11 cellular contexts compared by ENCODE assay signal in the genomic region with DNA sequence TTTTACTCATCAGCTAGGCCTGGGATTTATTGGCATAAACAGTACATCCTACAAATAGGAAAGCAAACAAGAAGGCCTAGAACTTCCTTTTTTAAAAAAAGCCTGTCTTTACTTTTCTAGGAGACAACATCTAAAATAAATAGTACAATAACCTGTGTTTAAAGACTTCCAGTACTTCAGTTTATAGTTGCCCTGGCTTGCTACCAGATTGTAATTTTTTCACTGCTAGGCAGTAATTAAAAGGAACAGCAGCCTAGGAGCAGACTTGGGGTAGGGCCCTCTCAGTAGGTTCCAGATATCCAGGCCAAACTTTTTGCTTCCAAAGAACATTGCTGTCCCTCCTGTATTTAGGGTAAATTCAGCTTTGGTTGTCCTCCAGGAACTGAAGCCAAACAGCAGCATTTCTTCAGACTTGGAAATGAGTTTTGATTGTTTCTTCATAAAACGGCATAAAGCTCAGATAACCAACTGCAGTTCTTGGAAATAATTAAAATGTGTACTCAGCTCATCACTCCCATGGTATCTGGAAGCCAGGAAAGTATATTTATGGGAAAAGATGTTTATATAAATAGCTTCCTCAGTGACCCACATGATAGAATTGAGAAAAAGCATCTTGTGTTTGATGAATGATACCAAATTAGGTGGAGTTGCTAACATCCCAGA.
DNase-seq lines count a peak whose midpoint lies in the region; ATAC-seq and TF ChIP-seq lines count a peak whose summit lies in the region.
"Had no signal": no experiment of that assay in that cellular context is flagged by ENCODE, and none has a peak within 500 bp of the region (broad histone marks: within the 10 kb centered on the region; RNA-seq: fewer than 3 reads in every experiment).

No MANE protein-coding gene starts in this region.

- H3K27ac ChIP-seq in SJSA1: peak overlapping the region; percentile 89
- peak overlapping the region in 6 of 10 donors; percentile 17 to 68 (median 54) for H3K27ac ChIP-seq in heart right ventricle
- H3K27ac ChIP-seq: ovary had no signal

- H3K36me3 ChIP-seq in SJSA1: no peaks in the 10 kb centered on the region
- H3K36me3 ChIP-seq in heart right ventricle: no peaks in the 10 kb centered on the region
- no peaks in the 10 kb centered on the region for H3K36me3 ChIP-seq in skeletal muscle satellite cell (ENCODE audit: insufficient read depth, low read length)
- H3K36me3 ChIP-seq: ovary had no signal

- H3K9me3 ChIP-seq in SJSA1 (replicated peaks): no peaks in the 10 kb centered on the region
- no peaks in the 10 kb centered on the region for H3K9me3 ChIP-seq in heart right ventricle
- no peaks in the 10 kb centered on the region for H3K9me3 ChIP-seq in skeletal muscle satellite cell (replicated peaks; ENCODE audit: low read length)
- H3K9me3 ChIP-seq: ovary had no signal

- H3K4me3 ChIP-seq in SJSA1 (no peak overlapping the region), heart right ventricle (no peak overlapping the region), skeletal muscle satellite cell (ENCODE audit: low read length) (no peak overlapping the region)
- H3K4me3 ChIP-seq: ovary had no signal

- H3K27me3 ChIP-seq in SJSA1 (replicated peaks) (no peaks in the 10 kb centered on the region), heart right ventricle (no peaks in the 10 kb centered on the region), skeletal muscle satellite cell (ENCODE audit: control insufficient read depth, insufficient read depth, low read length) (peaks cover 4% of the 10 kb centered on the region)
- H3K27me3 ChIP-seq: ovary had no signal

- peak in 3 of 8 donors; percentile 11 to 66 (median 27) for ATAC-seq in heart right ventricle

- peaks cover 36% of the 10 kb centered on the region for H3K4me1 ChIP-seq in SJSA1 (replicated peaks)
- peaks cover 4 to 28% (median 10%) of the 10 kb centered on the region in 9 donors for H3K4me1 ChIP-seq in heart right ventricle
- H3K4me1 ChIP-seq in skeletal muscle satellite cell (ENCODE audit: control insufficient read depth, insufficient read depth, low read length): peaks cover 20% of the 10 kb centered on the region

- peak overlapping the region; percentile 31 for H3K9ac ChIP-seq in skeletal muscle satellite cell (ENCODE audit: low read depth, low read length)

- DNase-seq in DMS79 treated with DMSO at 0.1 percent for 48 hours (lab: John Stamatoyannopoulos, UW) (peak; percentile 88), SJSA1 (ENCODE audit: low read depth in 1 of 2, low spot score in 2 of 2) (peak in 1 of 2 experiments; percentile 82), heart right ventricle (no peak), NCI-H510A treated with DMSO at 0.1 percent for 48 hours (lab: John Stamatoyannopoulos, UW) (no peak), GOT3 (lab: John Stamatoyannopoulos, UW) (no peak), NCI-H2227 (lab: John Stamatoyannopoulos, UW; ENCODE audit: unreplicated experiment) (no peak)
- no peak for DNase-seq in activated effector memory CD4-positive, alpha-beta T cell treated with Interleukin-2 at 50 U/mL for 16 hours
- DNase-seq: activated CD8-positive, alpha-beta memory T cell treated with anti-CD3 and anti-CD28 coated beads, Interleukin-2, amount 50 U/mL, for 48 hours; NCI-H510A; ovary had no signal

- no peak for TF ChIP-seq CTCF in heart right ventricle (IDR thresholded peaks at IDR 0.05)

- peak overlapping the region; percentile 33 for H3K4me2 ChIP-seq in skeletal muscle satellite cell (ENCODE audit: low read length)

- intact Hi-C loops in heart right ventricle (cut with DNase I): no loop called here

- WGBS in heart right ventricle, 2 donors: 56 to 74% methylated on average over 1 of the region's 1 CpG
